In the genomic region with DNA sequence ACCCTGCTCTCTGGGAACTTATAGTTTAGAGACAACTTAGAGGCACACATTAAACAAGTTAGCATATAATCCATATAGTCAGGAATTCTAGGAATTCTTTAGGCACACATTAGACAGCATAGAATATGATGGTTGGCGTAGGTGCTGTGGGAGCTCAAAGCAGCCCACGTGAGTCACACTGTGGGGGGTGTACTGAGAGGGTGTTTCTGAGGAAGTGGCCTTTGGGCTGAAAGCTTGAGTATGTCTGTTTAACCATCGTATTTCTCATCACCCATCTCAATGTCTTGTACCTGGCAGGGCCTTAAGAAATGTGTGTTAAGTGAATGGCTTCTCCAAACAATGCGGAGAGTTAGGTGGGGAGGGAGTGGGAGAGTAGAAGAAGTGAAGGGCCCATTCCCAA, we compare ENCODE assay signal across 1 cellular context.
TF ChIP-seq lines count a peak whose summit lies in the region.

No MANE protein-coding gene starts in this region.

TF ChIP-seq in IMR-90, 13 proteins besides CTCF, POLR2A, EP300 and RAD21:
- TF ChIP-seq BHLHE40 (IDR thresholded peaks at IDR 0.05; ENCODE audit: low read depth, low read length) (no peak), MAZ (IDR thresholded peaks at IDR 0.05; ENCODE audit: borderline replicate concordance, low read depth, low read length) (no peak), SMC3 (IDR thresholded peaks at IDR 0.05; ENCODE audit: low read depth, low read length) (no peak), NFE2L2 (IDR thresholded peaks at IDR 0.05; ENCODE audit: low read depth, low read length) (no peak), FOS (IDR thresholded peaks at IDR 0.05; ENCODE audit: low read depth, low read length) (no peak), MAFK (IDR thresholded peaks at IDR 0.05; ENCODE audit: low read depth, low read length) (no peak), CEBPB (IDR thresholded peaks at IDR 0.05; ENCODE audit: low read depth, low read length) (no peak), CHD1 (IDR thresholded peaks at IDR 0.05; ENCODE audit: low read depth, low read length) (no peak), MXI1 (IDR thresholded peaks at IDR 0.05; ENCODE audit: borderline replicate concordance, low read depth, low read length) (no peak), RCOR1 (IDR thresholded peaks at IDR 0.05; ENCODE audit: insufficient replicate concordance, low read length) (no peak), RFX5 (IDR thresholded peaks at IDR 0.05; ENCODE audit: low read depth, low read length) (no peak)
- TF ChIP-seq, protein P1, sequence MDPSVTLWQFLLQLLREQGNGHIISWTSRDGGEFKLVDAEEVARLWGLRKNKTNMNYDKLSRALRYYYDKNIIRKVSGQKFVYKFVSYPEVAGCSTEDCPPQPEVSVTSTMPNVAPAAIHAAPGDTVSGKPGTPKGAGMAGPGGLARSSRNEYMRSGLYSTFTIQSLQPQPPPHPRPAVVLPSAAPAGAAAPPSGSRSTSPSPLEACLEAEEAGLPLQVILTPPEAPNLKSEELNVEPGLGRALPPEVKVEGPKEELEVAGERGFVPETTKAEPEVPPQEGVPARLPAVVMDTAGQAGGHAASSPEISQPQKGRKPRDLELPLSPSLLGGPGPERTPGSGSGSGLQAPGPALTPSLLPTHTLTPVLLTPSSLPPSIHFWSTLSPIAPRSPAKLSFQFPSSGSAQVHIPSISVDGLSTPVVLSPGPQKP (IDR thresholded peaks at IDR 0.05; ENCODE audit: borderline replicate concordance, low read depth, low read length), result no peak
- TF ChIP-seq, protein P2, sequence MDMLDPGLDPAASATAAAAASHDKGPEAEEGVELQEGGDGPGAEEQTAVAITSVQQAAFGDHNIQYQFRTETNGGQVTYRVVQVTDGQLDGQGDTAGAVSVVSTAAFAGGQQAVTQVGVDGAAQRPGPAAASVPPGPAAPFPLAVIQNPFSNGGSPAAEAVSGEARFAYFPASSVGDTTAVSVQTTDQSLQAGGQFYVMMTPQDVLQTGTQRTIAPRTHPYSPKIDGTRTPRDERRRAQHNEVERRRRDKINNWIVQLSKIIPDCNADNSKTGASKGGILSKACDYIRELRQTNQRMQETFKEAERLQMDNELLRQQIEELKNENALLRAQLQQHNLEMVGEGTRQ (IDR thresholded peaks at IDR 0.05; ENCODE audit: low read depth, low read length), result no peak
